ENCODE assay signal across 13 cellular contexts in genomic region chrX:136866337-136867095, GRCh38. TPM values are rescaled to one million over a fixed set of nuclear protein-coding genes. Genes with fewer than 3 reads are reported as not detected.
A peak's percentile ranks its signal among the peaks of the same experiment; 100 is the strongest.
DNase-seq lines count a peak whose midpoint lies in the region; ATAC-seq and TF ChIP-seq lines count a peak whose summit lies in the region.
"Had no signal": no experiment of that assay in that cellular context is flagged by ENCODE, and none has a peak within 500 bp of the region (broad histone marks: within the 10 kb centered on the region; RNA-seq: fewer than 3 reads in every experiment).

No MANE protein-coding gene starts in this region.

- peaks cover 51% of the 10 kb centered on the region for H3K4me1 Mint-ChIP-seq in activated CD4-positive, alpha-beta memory T cell treated with anti-CD3 and anti-CD28 coated beads, Interleukin-2, amount 10 ng/mL, durations not matched to agents 7 days and 5 days

- POLR2A ChIA-PET in A673 (lab: Charles Lee; ENCODE audit: low non-redundant PET), result no interaction called here
- POLR2A ChIA-PET in activated CD4-positive, alpha-beta memory T cell treated with anti-CD3 and anti-CD28 coated beads, Interleukin-2, amount 10 ng/mL, durations not matched to agents 7 days and 5 days (lab: Charles Lee), result interaction anchor here (0.9 to 4.9 kb wide), 5 partner anchors 9 to 87 kb away, joined by 4 to 51 read pairs (median 7); partner anchors contain the start of gene RBMX

- H3K9me3 Mint-ChIP-seq in activated CD4-positive, alpha-beta memory T cell treated with anti-CD3 and anti-CD28 coated beads, Interleukin-2, amount 10 ng/mL, durations not matched to agents 7 days and 5 days, result no peaks in the 10 kb centered on the region
- H3K9me3 Mint-ChIP-seq: CD14-positive monocyte; stimulated activated naive B cell treated with anti-CD40 and anti-IgM and Interleukin-4, amounts not matched to agents 10 μg/mL and 1 μg/mL and 100 μg/mL, for 72 hours had no signal

- DNase-seq in A673 (ENCODE audit: low spot score), result no peak
- peak; percentile 13 for DNase-seq in G401 (ENCODE audit: low spot score)
- no peak for DNase-seq in activated CD4-positive, alpha-beta memory T cell treated with anti-CD3 and anti-CD28 coated beads, Interleukin-2, amount 10 ng/mL, durations not matched to agents 7 days and 5 days
- DNase-seq in heart right ventricle, result no peak
- DNase-seq in NCI-H2029 treated with DMSO at 0.1 percent for 48 hours (lab: John Stamatoyannopoulos, UW), result no peak
- no peak for DNase-seq in retina
- no peak for DNase-seq in D341Med (ENCODE audit: low spot score)
- no peak for DNase-seq in KG1 (lab: John Stamatoyannopoulos, UW)
- DNase-seq: foreskin fibroblast; GOT3; kidney glomerular epithelial cell; stimulated activated naive B cell treated with anti-CD40 and anti-IgM and Interleukin-4, amounts not matched to agents 10 μg/mL and 1 μg/mL and 100 μg/mL, for 72 hours had no signal

- TF ChIP-seq CTCF in A673 (conservative IDR thresholded peaks at IDR 0.05; ENCODE audit: low read depth, low read length), result no peak
- TF ChIP-seq CTCF in heart right ventricle (IDR thresholded peaks at IDR 0.05), result no peak

- H3K27me3 ChIP-seq in A673 (replicated peaks; ENCODE audit: insufficient read depth, low read depth, low read length, poor library complexity) (no peaks in the 10 kb centered on the region), heart right ventricle (no peaks in the 10 kb centered on the region)

- peaks cover 63% of the 10 kb centered on the region for H3K36me3 Mint-ChIP-seq in activated CD4-positive, alpha-beta memory T cell treated with anti-CD3 and anti-CD28 coated beads, Interleukin-2, amount 10 ng/mL, durations not matched to agents 7 days and 5 days (ENCODE audit: low read depth)

- CTCF ChIA-PET in A673 (lab: Charles Lee), result no interaction called here
- CTCF ChIA-PET in activated CD4-positive, alpha-beta memory T cell treated with anti-CD3 and anti-CD28 coated beads, Interleukin-2, amount 10 ng/mL, durations not matched to agents 7 days and 5 days (lab: Charles Lee), result interaction anchor here (0.6 to 1.0 kb wide), 2 partner anchors 56 to 154 kb away, joined by 3 to 4 read pairs; no protein-coding TSS in a partner anchor

- no peaks in the 10 kb centered on the region for H3K27me3 Mint-ChIP-seq in activated CD4-positive, alpha-beta memory T cell treated with anti-CD3 and anti-CD28 coated beads, Interleukin-2, amount 10 ng/mL, durations not matched to agents 7 days and 5 days
- H3K27me3 Mint-ChIP-seq: stimulated activated naive B cell treated with anti-CD40 and anti-IgM and Interleukin-4, amounts not matched to agents 10 μg/mL and 1 μg/mL and 100 μg/mL, for 72 hours had no signal

- H3K27ac Mint-ChIP-seq in activated CD4-positive, alpha-beta memory T cell treated with anti-CD3 and anti-CD28 coated beads, Interleukin-2, amount 10 ng/mL, durations not matched to agents 7 days and 5 days, result peak overlapping the region; percentile 52
- H3K27ac Mint-ChIP-seq: stimulated activated naive B cell treated with anti-CD40 and anti-IgM and Interleukin-4, amounts not matched to agents 10 μg/mL and 1 μg/mL and 100 μg/mL, for 72 hours had no signal

- peaks cover 80% of the 10 kb centered on the region for H3K36me3 ChIP-seq in A673 (ENCODE audit: insufficient read depth, low read length, poor library complexity, severe bottlenecking)
- peaks cover 0 to 94% (median 12%) of the 10 kb centered on the region in 9 donors for H3K36me3 ChIP-seq in heart right ventricle

- WGBS in heart right ventricle, 2 donors, result 59 to 61% methylated on average over 14 of the region's 14 CpGs

- H3K4me3 Mint-ChIP-seq in activated CD4-positive, alpha-beta memory T cell treated with anti-CD3 and anti-CD28 coated beads, Interleukin-2, amount 10 ng/mL, durations not matched to agents 7 days and 5 days, result no peak overlapping the region
- H3K4me3 Mint-ChIP-seq: CD14-positive monocyte; stimulated activated naive B cell treated with anti-CD40 and anti-IgM and Interleukin-4, amounts not matched to agents 10 μg/mL and 1 μg/mL and 100 μg/mL, for 72 hours had no signal

- H3K4me3 ChIP-seq in A673 (ENCODE audit: low read depth, low read length, poor library complexity, severe bottlenecking) (no peak overlapping the region), heart right ventricle (no peak overlapping the region)

- intact Hi-C loops in A673 (cut with micrococcal nuclease; ENCODE audit: unreplicated experiment), result loop anchor here (5.0 kb wide), 1 partner anchor 61 kb away; no protein-coding TSS in a partner anchor
- intact Hi-C loops in heart right ventricle (cut with DNase I), result loop anchor here in 1 of 10 donors (10.0 kb wide), 1 partner anchor 92 kb away; no protein-coding TSS in a partner anchor

- no peaks in the 10 kb centered on the region for H3K9me3 ChIP-seq in A673 (ENCODE audit: low read depth, low read length, poor library complexity, severe bottlenecking)
- no peaks in the 10 kb centered on the region for H3K9me3 ChIP-seq in heart right ventricle

- BruUV-seq in A673 (replicated peaks; lab: Mats Ljungman, UMichigan), result TSS peak; percentile 1

- H3K27ac ChIP-seq in A673 (ENCODE audit: low read depth, low read length, poor library complexity, severe bottlenecking), result no peak overlapping the region
- peak overlapping the region in 4 of 10 donors; percentile 3 to 48 (median 20) for H3K27ac ChIP-seq in heart right ventricle

- H3K4me1 ChIP-seq in A673 (ENCODE audit: insufficient read depth, low read length, poor library complexity, severe bottlenecking) (peaks cover 4% of the 10 kb centered on the region), heart right ventricle (peaks cover 0 to 42% (median 13%) of the 10 kb centered on the region in 9 donors)

- ATAC-seq in heart right ventricle, result peak in 6 of 8 donors; percentile 11 to 67 (median 40)
- ATAC-seq: stimulated activated naive B cell treated with anti-CD40 and anti-IgM and Interleukin-4, amounts not matched to agents 10 μg/mL and 1 μg/mL and 100 μg/mL, for 72 hours had no signal

- in situ Hi-C loops in G401 (cut with HindIII; ENCODE audit: low sequenced_read_pairs), result no loop called here

RNA-seq across cellular contexts. Expression of gene RBMX, which starts 14.0 kb away (rescaled TPM):
- total RNA-seq in A673 (2021) (422 and 432 TPM in 2 replicates), heart right ventricle (100 to 1,000 TPM in 3 of 10 donors, 10 to 100 TPM in 7; 85.7 to 107 (median 91.0) TPM)
- total RNA-seq in G401 (2014; rRNA removed; shearing (Covaris generic)), result 433 and 563 TPM in 2 replicates
- 100 to 1,000 TPM; 225 to 236 TPM for total RNA-seq in activated CD4-positive, alpha-beta memory T cell treated with anti-CD3 and anti-CD28 coated beads, Interleukin-2, amount 10 ng/mL, durations not matched to agents 7 days and 5 days
- 10 to 100 TPM; 45.0 to 70.4 TPM for polyA plus RNA-seq in heart right ventricle
